In the genomic region with DNA sequence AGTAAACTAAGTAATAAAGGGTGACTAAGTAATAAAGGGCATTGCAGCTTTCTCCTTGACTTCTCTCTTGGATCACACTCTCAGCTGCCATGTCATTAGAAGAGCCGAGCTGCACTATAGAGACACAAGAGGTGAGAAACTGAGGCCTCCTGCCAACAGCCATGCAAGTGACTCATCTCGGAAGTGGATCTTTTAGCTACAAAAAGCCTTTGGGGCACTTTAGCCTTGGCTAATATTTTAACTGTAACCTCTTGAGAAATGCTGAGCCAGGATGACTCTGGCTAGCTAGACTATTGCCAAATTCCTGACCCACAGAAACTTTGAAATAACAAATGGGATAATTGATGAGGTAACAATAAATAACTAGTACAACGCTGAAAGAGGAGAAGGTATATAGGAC, we compare ENCODE assay signal across 12 cellular contexts. TPM values are rescaled to one million over a fixed set of nuclear protein-coding genes. Genes with fewer than 3 reads are reported as not detected.
DNase-seq lines count a peak whose midpoint lies in the region; ATAC-seq and TF ChIP-seq lines count a peak whose summit lies in the region.
"Had no signal": no experiment of that assay in that cellular context is flagged by ENCODE, and none has a peak within 500 bp of the region (broad histone marks: within the 10 kb centered on the region; RNA-seq: fewer than 3 reads in every experiment).

No MANE protein-coding gene starts in this region.

- ATAC-seq in T-helper 17 cell, result no peak
- ATAC-seq in HG03571 (IDR thresholded peaks at IDR 0.05; ENCODE audit: unreplicated experiment), result no peak
- ATAC-seq in HG03457 (IDR thresholded peaks at IDR 0.05; ENCODE audit: unreplicated experiment), result no peak

- H3K27ac ChIP-seq in vagina, result no peak overlapping the region
- H3K27ac ChIP-seq: heart right ventricle had no signal

- intact Hi-C loops in vagina (cut with DNase I), result no loop called here

- no peaks in the 10 kb centered on the region for H3K36me3 ChIP-seq in vagina
- H3K36me3 ChIP-seq: heart right ventricle had no signal

- peaks cover 4% of the 10 kb centered on the region for H3K27me3 Mint-ChIP-seq in T-helper 17 cell
- H3K27me3 Mint-ChIP-seq: progenitor cell of endocrine pancreas had no signal

- TF ChIP-seq CTCF in vagina (IDR thresholded peaks at IDR 0.05), result no peak

- no peaks in the 10 kb centered on the region for H3K9me3 ChIP-seq in T-helper 17 cell (ENCODE audit: control insufficient read depth, low read length, poor library complexity, severe bottlenecking)
- H3K9me3 ChIP-seq in vagina, result no peaks in the 10 kb centered on the region
- H3K9me3 ChIP-seq: Caco-2, heart right ventricle had no signal

- peaks cover 13% of the 10 kb centered on the region for H3K4me1 ChIP-seq in vagina

- H3K27me3 ChIP-seq in vagina, result no peaks in the 10 kb centered on the region
- H3K27me3 ChIP-seq: heart right ventricle had no signal

- H3K27ac Mint-ChIP-seq in T-helper 17 cell, result peak overlapping the region; percentile 82
- H3K27ac Mint-ChIP-seq: progenitor cell of endocrine pancreas had no signal

- peaks cover 2% of the 10 kb centered on the region for H3K36me3 Mint-ChIP-seq in T-helper 17 cell (ENCODE audit: low read depth)

- no peak overlapping the region for H3K4me3 ChIP-seq in vagina
- H3K4me3 ChIP-seq: heart right ventricle had no signal

- no peak for TF ChIP-seq POLR2A in vagina (IDR thresholded peaks at IDR 0.05)

- H3K4me1 Mint-ChIP-seq in T-helper 17 cell, result peaks cover 10% of the 10 kb centered on the region

- H3K4me3 Mint-ChIP-seq in T-helper 17 cell, result no peak overlapping the region

- DNase-seq in AG08396 (ENCODE audit: low spot score), result peak; percentile 39
- peak; percentile 69 for DNase-seq in HCEC 1CT
- no peak for DNase-seq in T-helper 17 cell
- DNase-seq in foreskin melanocyte, result peak; percentile 16
- DNase-seq in vagina (ENCODE audit: extremely low spot score in 2 of 2), result no peak
- no peak for DNase-seq in Kasumi-1 (lab: John Stamatoyannopoulos, UW)
- DNase-seq: Caco-2, heart right ventricle, NCI-H146 had no signal

RNA-seq across cellular contexts. Expression of a gene that starts 1.5 kb away (rescaled TPM):
- total RNA-seq in T-helper 17 cell, result 1 to 10 TPM in 1 of 2 donors, under 1 TPM in 1; 0.45 to 2.4 TPM
- 0.98 TPM for total RNA-seq in vagina

Comparison
In these comparisons a context has a peak if more than half of its experiments do, and no peak if none do; other contexts are left out.
1. DNase-seq: peak in AG08396 (single experiment), HCEC 1CT (single experiment) and foreskin melanocyte (single experiment); none in T-helper 17 cell (0 of 3), vagina (0 of 2) and Kasumi-1 (0 of 2).